Comparison of ENCODE assay signal across 17 cellular contexts in the genomic region with DNA sequence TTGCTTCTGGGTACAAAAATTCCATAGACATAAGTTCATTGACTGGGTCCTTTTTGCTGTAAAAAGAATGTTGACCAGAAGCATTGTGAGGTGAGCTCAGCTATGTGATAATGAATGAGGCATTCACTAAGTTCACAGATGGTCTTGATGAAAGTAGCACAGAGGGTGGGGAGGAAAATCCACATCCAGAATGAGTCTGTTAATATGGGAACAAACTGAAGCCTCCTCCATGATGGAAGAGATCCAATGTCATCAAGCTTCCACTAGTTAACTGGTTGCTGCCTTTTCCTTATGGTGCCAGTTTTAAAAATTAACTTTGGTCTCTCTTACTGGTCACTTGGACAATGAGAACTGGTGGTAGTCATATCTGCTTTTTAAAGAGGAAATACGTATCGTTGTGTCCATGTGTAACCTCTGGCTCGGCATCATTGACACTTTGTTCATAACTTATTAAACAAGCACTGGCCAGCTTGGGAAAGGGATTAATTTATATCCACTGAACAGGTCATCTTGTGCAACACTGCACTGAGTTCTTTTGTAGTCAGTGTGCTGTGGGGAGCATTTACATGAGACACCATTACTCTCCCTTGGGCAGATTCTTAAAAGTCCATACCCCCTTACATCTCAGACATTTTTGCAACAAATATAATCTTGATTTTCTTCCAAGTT.
A peak's percentile ranks its signal among the peaks of the same experiment; 100 is the strongest.
DNase-seq lines count a peak whose midpoint lies in the region; ATAC-seq, FAIRE-seq and TF ChIP-seq lines count a peak whose summit lies in the region.
"Had no signal": no experiment of that assay in that cellular context is flagged by ENCODE, and none has a peak within 500 bp of the region (broad histone marks: within the 10 kb centered on the region; RNA-seq: fewer than 3 reads in every experiment).

No MANE protein-coding gene starts in this region.

- TF ChIP-seq CTCF in fibroblast of villous mesenchyme (IDR thresholded peaks at IDR 0.05; ENCODE audit: insufficient read depth, low read depth, low read length) (no peak), D721Med (IDR thresholded peaks at IDR 0.05; ENCODE audit: insufficient read depth, missing control alignments) (no peak), A673 (conservative IDR thresholded peaks at IDR 0.05; ENCODE audit: low read depth, low read length) (no peak)

- H3K27me3 ChIP-seq in adipocyte (replicated peaks; ENCODE audit: control insufficient read depth, insufficient read depth, low read length) (no peaks in the 10 kb centered on the region), A673 (replicated peaks; ENCODE audit: insufficient read depth, low read depth, low read length, poor library complexity) (no peaks in the 10 kb centered on the region)
- H3K27me3 ChIP-seq: sigmoid colon, suprapubic skin had no signal

- BruUV-seq in A673 (replicated peaks; lab: Mats Ljungman, UMichigan), result no TSS peak

- CTCF ChIA-PET in A673 (lab: Charles Lee), result no interaction called here

- POLR2A ChIA-PET in A673 (lab: Charles Lee; ENCODE audit: low non-redundant PET), result no interaction called here

- DNase-seq in GM03348 (ENCODE audit: low spot score) (peak; percentile 46), adipocyte (ENCODE audit: low read depth) (peak; percentile 32), fibroblast of villous mesenchyme (ENCODE audit: low read depth) (peak; percentile 42), skeletal muscle cell (ENCODE audit: low read depth) (peak; percentile 67), D721Med (ENCODE audit: insufficient read length, low spot score) (no peak), A673 (ENCODE audit: low spot score) (no peak)
- DNase-seq: activated CD4-positive, CD25-positive, alpha-beta regulatory T cell; adrenal gland; GOT3; immature natural killer cell; sigmoid colon; T-helper 17 cell had no signal

- H3K9me3 ChIP-seq in adipocyte (ENCODE audit: control insufficient read depth, low read length) (no peaks in the 10 kb centered on the region), A673 (ENCODE audit: low read depth, low read length, poor library complexity, severe bottlenecking) (no peaks in the 10 kb centered on the region)
- H3K9me3 ChIP-seq: adrenal gland, sigmoid colon, suprapubic skin had no signal

- H3K27ac ChIP-seq in A673 (ENCODE audit: low read depth, low read length, poor library complexity, severe bottlenecking), result no peak overlapping the region
- H3K27ac ChIP-seq: adrenal gland, C4-2B, sigmoid colon, suprapubic skin had no signal

- H3K4me3 ChIP-seq in adipocyte (ENCODE audit: low read length), result no peak overlapping the region
- H3K4me3 ChIP-seq in fibroblast of villous mesenchyme (ENCODE audit: low read depth, low read length), result no peak overlapping the region
- H3K4me3 ChIP-seq in skeletal muscle cell (ENCODE audit: low read depth, low read length), result no peak overlapping the region
- H3K4me3 ChIP-seq in A673 (ENCODE audit: low read depth, low read length, poor library complexity, severe bottlenecking), result no peak overlapping the region
- H3K4me3 ChIP-seq: adrenal gland, sigmoid colon, suprapubic skin had no signal

- intact Hi-C loops in A673 (cut with micrococcal nuclease; ENCODE audit: unreplicated experiment), result no loop called here

- no peak overlapping the region for H3K9ac ChIP-seq in adipocyte (ENCODE audit: low read length)

- FAIRE-seq in D721Med (lab: Jason Lieb, UNC), result no peak
- FAIRE-seq: colon, endothelial cell of umbilical vein had no signal

- ATAC-seq in GM18868 (IDR thresholded peaks at IDR 0.05; ENCODE audit: unreplicated experiment), result no peak
- ATAC-seq: T-helper 17 cell had no signal

- H3K36me3 ChIP-seq in adipocyte (ENCODE audit: control insufficient read depth, insufficient read depth, low read length, severe bottlenecking) (no peaks in the 10 kb centered on the region), A673 (ENCODE audit: insufficient read depth, low read length, poor library complexity, severe bottlenecking) (no peaks in the 10 kb centered on the region)
- H3K36me3 ChIP-seq: adrenal gland, sigmoid colon, suprapubic skin had no signal

- H3K4me1 ChIP-seq in adipocyte (ENCODE audit: control insufficient read depth, insufficient read depth, low read length) (peaks cover 24% of the 10 kb centered on the region), A673 (ENCODE audit: insufficient read depth, low read length, poor library complexity, severe bottlenecking) (no peaks in the 10 kb centered on the region)
- H3K4me1 ChIP-seq: adrenal gland, sigmoid colon, suprapubic skin had no signal

Comparison
In these comparisons a context has a peak if more than half of its experiments do, and no peak if none do; other contexts are left out.
1. DNase-seq: peak in GM03348 (single experiment), adipocyte (single experiment), fibroblast of villous mesenchyme (single experiment) and skeletal muscle cell (single experiment); none in D721Med (single experiment) and A673 (single experiment).